Comparison of ENCODE assay signal across 8 cellular contexts in genomic region chr17:44324571-44325275, GRCh38.
DNase-seq lines count a peak whose midpoint lies in the region; ATAC-seq and TF ChIP-seq lines count a peak whose summit lies in the region.

SLC25A39 (minus strand) TSS chr17:44324823; CDS start chr17:44323562, 1,261 bp downstream.

- TF ChIP-seq CTCF in choroid plexus epithelial cell (conservative IDR thresholded peaks at IDR 0.05; ENCODE audit: low read depth, low read length), result no peak

- peak within 1 kb of the TSS; percentile 87 for H3K4me3 ChIP-seq in choroid plexus epithelial cell (ENCODE audit: low read depth, low read length)

- peak; percentile 94 for DNase-seq in Ammon's horn (ENCODE audit: low spot score)
- DNase-seq in NCI-H510A (lab: John Stamatoyannopoulos, UW), result peak; percentile 81
- peak; percentile 93 to 95 for DNase-seq in activated CD4-positive, alpha-beta T cell treated with anti-CD3 and anti-CD28 coated beads for 4 hours
- DNase-seq in choroid plexus epithelial cell (ENCODE audit: low read depth), result peak; percentile 96
- DNase-seq in kidney tubule cell (ENCODE audit: low spot score), result peak; percentile 95
- DNase-seq in stimulated activated CD4-positive, alpha-beta T cell treated with anti-CD3 and anti-CD28 coated beads, Interleukin-1b, Interleukin-23, amount 100 ng/mL, for 24 hours (ENCODE audit: low read depth in 4 of 4, low spot score in 1 of 4), result peak; percentile 81 to 94 (median 90)

- TF ChIP-seq POLR2A in GM19193 (IDR thresholded peaks at IDR 0.05; ENCODE audit: extremely low read depth, insufficient read depth, insufficient read length), result peak; percentile 85

- ATAC-seq in HG03432 (IDR thresholded peaks at IDR 0.05; ENCODE audit: unreplicated experiment), result peak; percentile 75

Comparison
In these comparisons a context has a peak if more than half of its experiments do, and no peak if none do; other contexts are left out.
1. Peak in every context shown above with its lines: DNase-seq, ATAC-seq and H3K4me3 ChIP-seq.